ENCODE assay signal across 1 cellular context in the genomic region with DNA sequence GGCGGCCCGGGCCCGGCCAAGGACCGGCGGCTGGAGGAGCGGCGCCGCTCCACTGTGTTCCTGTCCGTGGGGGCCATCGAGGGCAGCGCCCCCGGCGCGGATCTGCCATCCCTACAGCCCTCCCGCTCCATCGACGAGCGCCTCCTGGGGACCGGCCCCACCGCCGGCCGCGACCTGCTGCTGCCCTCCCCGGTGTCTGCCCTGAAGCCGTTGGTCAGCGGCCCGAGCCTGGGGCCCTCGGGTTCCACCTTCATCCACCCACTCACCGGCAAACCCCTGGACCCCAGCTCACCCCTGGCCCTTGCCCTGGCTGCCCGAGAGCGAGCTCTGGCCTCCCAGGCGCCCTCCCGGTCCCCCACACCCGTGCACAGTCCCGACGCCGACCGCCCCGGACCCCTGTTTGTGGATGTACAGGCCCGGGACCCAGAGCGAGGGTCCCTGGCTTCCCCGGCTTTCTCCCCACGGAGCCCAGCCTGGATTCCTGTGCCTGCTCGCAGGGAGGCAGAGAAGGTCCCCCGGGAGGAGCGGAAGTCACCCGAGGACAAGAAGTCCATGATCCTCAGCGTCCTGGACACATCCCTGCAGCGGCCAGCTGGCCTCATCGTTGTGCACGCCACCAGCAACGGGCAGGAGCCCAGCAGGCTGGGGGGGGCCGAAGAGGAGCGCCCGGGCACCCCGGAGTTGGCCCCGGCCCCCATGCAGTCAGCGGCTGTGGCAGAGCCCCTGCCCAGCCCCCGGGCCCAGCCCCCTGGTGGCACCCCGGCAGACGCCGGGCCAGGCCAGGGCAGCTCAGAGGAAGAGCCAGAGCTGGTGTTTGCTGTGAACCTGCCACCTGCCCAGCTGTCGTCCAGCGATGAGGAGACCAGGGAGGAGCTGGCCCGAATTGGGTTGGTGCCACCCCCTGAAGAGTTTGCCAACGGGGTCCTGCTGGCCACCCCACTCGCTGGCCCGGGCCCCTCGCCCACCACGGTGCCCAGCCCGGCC.
A peak's percentile ranks its signal among the peaks of the same experiment; 100 is the strongest.
TF ChIP-seq lines count a peak whose summit lies in the region.

No MANE protein-coding gene starts in this region.

TF ChIP-seq in H1, 55 proteins besides CTCF, POLR2A, EP300 and RAD21:
- TF ChIP-seq BCL11A (IDR thresholded peaks at IDR 0.05; ENCODE audit: low read depth in 2 of 2, low read length in 2 of 2) (no peak), CREB1 (IDR thresholded peaks at IDR 0.05) (no peak), GABPA (IDR thresholded peaks at IDR 0.05; ENCODE audit: borderline replicate concordance, insufficient read depth, low read length) (peak; percentile 10; the same call in 1 of the 2 replicates)
